Comparison of ENCODE assay signal across 8 cellular contexts in genomic region chr10:103918053-103918846, GRCh38. TPM values are rescaled to one million over a fixed set of nuclear protein-coding genes. Genes with fewer than 3 reads are reported as not detected.
DNase-seq lines count a peak whose midpoint lies in the region; ATAC-seq, FAIRE-seq and TF ChIP-seq lines count a peak whose summit lies in the region.

Gene STN1, minus strand, starts transcription at chr10:103918184. Its CDS starts 590 bp downstream, at chr10:103917594.

- ATAC-seq in HG02852 (IDR thresholded peaks at IDR 0.05; ENCODE audit: unreplicated experiment) (peak; percentile 90), left cardiac atrium (peak; percentile 98)

- peak; percentile 48 for TF ChIP-seq CTCF in progenitor cell of endocrine pancreas (IDR thresholded peaks at IDR 0.05; ENCODE audit: unreplicated experiment)

- peaks cover 21% of the 10 kb centered on the region for H3K4me1 Mint-ChIP-seq in progenitor cell of endocrine pancreas (ENCODE audit: low read depth)

- peak; percentile 87 for DNase-seq in GM12892 (ENCODE audit: insufficient read length)
- DNase-seq in NCI-H146 (lab: John Stamatoyannopoulos, UW) = peak; percentile 97
- peak; percentile 93 to 97 (median 95) for DNase-seq in T-helper 1 cell
- peak; percentile 94 for DNase-seq in amniotic epithelial cell (ENCODE audit: low read depth)
- DNase-seq in left cardiac atrium = peak; percentile 98
- DNase-seq in progenitor cell of endocrine pancreas (ENCODE audit: low spot score, unreplicated experiment) = peak; percentile 92
- DNase-seq in ureter (ENCODE audit: low spot score) = peak; percentile 98

- no peaks in the 10 kb centered on the region for H3K27me3 Mint-ChIP-seq in progenitor cell of endocrine pancreas

- H3K9me3 Mint-ChIP-seq in progenitor cell of endocrine pancreas (ENCODE audit: low read depth) = no peaks in the 10 kb centered on the region

- peak; percentile 92 for FAIRE-seq in GM12892 (lab: Jason Lieb, UNC)

- peak; percentile 93 for TF ChIP-seq POLR2A in GM12892 (IDR thresholded peaks at IDR 0.05; ENCODE audit: low read depth, low read length)

- H3K4me3 Mint-ChIP-seq in progenitor cell of endocrine pancreas (ENCODE audit: low read depth) = peak within 1 kb of the TSS; percentile 93

- H3K27ac Mint-ChIP-seq in progenitor cell of endocrine pancreas = peak within 1 kb of the TSS; percentile 94

- H3K36me3 Mint-ChIP-seq in progenitor cell of endocrine pancreas (ENCODE audit: insufficient read depth) = peaks cover 7% of the 10 kb centered on the region

- intact Hi-C loops in left cardiac atrium (cut with DNase I) = no loop called here

RNA-seq across cellular contexts. Expression of gene STN1, which starts in this region (rescaled TPM):
- polyA plus RNA-seq in GM12892 (2012; ENCODE audit: missing spikeins) = 29.9 TPM
- total RNA-seq in left cardiac atrium (10 to 100 TPM; 26.7 to 28.5 TPM), progenitor cell of endocrine pancreas (13.6 and 15.7 TPM in 2 replicates), ureter (49.3 TPM)

Comparison
In these comparisons a context has a peak if more than half of its experiments do, and no peak if none do; other contexts are left out.
1. Peak in every context shown above with its lines: DNase-seq and ATAC-seq.